ENCODE assay signal across 9 cellular contexts in the genomic region with DNA sequence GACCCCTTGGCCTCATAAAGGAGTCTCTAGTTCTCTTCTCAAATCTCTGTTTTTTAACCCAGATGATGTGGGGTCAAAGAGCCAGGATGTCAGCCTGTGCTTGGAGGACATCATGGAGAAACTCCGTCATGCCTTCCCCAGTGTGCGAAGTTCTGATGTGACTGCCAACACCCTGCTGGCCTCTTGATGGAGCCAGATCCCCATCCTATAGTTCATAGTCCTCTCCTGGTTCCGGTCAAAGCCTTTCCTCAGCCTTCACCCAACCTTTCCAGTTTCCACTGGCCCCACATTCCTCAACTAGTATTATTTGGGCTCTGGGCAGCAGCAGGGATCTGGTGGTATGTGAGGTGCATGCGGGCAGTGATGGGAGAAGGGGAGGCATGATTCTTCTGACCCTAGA. TPM values are rescaled to one million over a fixed set of nuclear protein-coding genes. Genes with fewer than 3 reads are reported as not detected.
A peak's percentile ranks its signal among the peaks of the same experiment; 100 is the strongest.
DNase-seq lines count a peak whose midpoint lies in the region; ATAC-seq and TF ChIP-seq lines count a peak whose summit lies in the region.
"Had no signal": no experiment of that assay in that cellular context is flagged by ENCODE, and none has a peak within 500 bp of the region (broad histone marks: within the 10 kb centered on the region; RNA-seq: fewer than 3 reads in every experiment).

No MANE protein-coding gene starts in this region.

- no peak overlapping the region for H3K4me3 ChIP-seq in choroid plexus epithelial cell (ENCODE audit: low read depth, low read length)
- H3K4me3 ChIP-seq: transverse colon had no signal

- TF ChIP-seq CTCF in choroid plexus epithelial cell (conservative IDR thresholded peaks at IDR 0.05; ENCODE audit: low read depth, low read length), result peak; percentile 57

- no peak for ATAC-seq in HG02840 (IDR thresholded peaks at IDR 0.05; ENCODE audit: low FRiP score, unreplicated experiment)

- peak; percentile 5 for DNase-seq in DMS53 (lab: John Stamatoyannopoulos, UW)
- no peak for DNase-seq in DMS53 treated with DMSO at 0.1 percent for 48 hours (lab: John Stamatoyannopoulos, UW; ENCODE audit: unreplicated experiment)
- peak; percentile 6 for DNase-seq in NCI-H460 (ENCODE audit: extremely low read depth, low read depth)
- peak; percentile 36 for DNase-seq in choroid plexus epithelial cell (ENCODE audit: low read depth)
- DNase-seq in myocyte (ENCODE audit: low read depth), result peak; percentile 13
- no peak for DNase-seq in kidney tubule cell (ENCODE audit: low spot score)
- DNase-seq in NCI-H1105 treated with DMSO at 0.1 percent for 48 hours (lab: John Stamatoyannopoulos, UW), result no peak
- DNase-seq: transverse colon had no signal

RNA-seq across cellular contexts. Expression of a gene that starts 30.7 kb away (rescaled TPM):
- total RNA-seq in NCI-H460 (2014; rRNA removed; shearing (Covaris generic)), result not detected in 2 replicates
- polyA plus RNA-seq in NCI-H460 (2014; cell fraction: nucleus; rRNA removed), result not detected in 2 replicates
- total RNA-seq in myocyte, result 0.08 TPM in 1 of 2 replicates, not detected in the other
- polyA plus RNA-seq in myocyte (2012), result 0.13 TPM

RNA-seq across cellular contexts. Expression of a gene that starts 40.8 kb away (rescaled TPM):
- 0.35 and 0.40 TPM in 2 replicates for total RNA-seq in NCI-H460 (2014; rRNA removed; shearing (Covaris generic))
- polyA plus RNA-seq in NCI-H460 (2014; cell fraction: nucleus; rRNA removed), result 1.5 and 2.0 TPM in 2 replicates
- total RNA-seq in myocyte, result 7.5 and 14.9 TPM in 2 replicates
- polyA plus RNA-seq in myocyte (2012), result 9.0 TPM

Comparison
In these comparisons a context has a peak if more than half of its experiments do, and no peak if none do; other contexts are left out.
1. DNase-seq: peak in DMS53 (single experiment), NCI-H460 (single experiment), choroid plexus epithelial cell (single experiment) and myocyte (single experiment); none in DMS53 treated with DMSO at 0.1 percent for 48 hours (single experiment), kidney tubule cell (single experiment) and NCI-H1105 treated with DMSO at 0.1 percent for 48 hours (single experiment).